Comparison of ENCODE assay signal across 8 cellular contexts in the genomic region with DNA sequence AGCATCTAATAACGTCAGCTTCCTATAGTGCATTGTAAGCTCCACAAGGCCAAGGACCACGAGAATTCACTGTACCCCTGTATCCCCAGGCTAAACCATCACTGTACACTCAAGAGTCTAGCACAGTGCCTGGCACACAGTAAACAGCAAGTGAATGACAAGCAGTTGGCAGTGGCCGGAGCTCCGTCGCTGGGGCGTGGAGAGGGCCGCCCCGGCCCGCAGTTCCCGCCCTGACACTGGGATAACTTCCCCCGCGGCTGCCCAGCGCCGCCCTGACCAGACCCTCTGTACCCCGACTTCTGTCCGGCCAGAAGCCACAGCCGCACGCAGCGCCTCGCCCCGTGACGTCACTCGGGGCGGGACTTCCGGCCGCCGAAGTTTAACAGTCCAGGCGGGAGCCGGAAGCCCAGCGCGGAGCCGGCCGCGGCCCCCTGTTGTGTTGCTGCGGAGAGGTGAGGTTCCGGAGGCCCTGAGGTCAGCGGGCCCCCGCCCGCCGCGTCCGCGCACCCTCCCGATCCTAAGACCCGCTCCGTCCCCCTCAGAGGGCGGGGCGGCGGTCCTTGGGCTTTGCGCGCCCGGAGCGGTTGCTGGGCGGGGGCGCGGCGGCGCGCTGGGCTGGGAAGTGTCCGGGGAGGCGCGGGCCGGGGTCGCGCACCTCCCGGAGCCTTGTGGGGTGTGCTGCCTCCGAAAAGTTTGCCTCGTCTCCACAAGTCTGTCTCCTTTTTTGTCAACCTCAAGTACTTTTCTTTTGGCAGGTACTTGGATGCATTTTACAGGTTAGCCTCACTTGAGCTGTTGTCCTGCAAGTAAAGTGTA. TPM values are rescaled to one million over a fixed set of nuclear protein-coding genes. Genes with fewer than 3 reads are reported as not detected.
DNase-seq lines count a peak whose midpoint lies in the region; ATAC-seq and TF ChIP-seq lines count a peak whose summit lies in the region.

A gene with protein sequence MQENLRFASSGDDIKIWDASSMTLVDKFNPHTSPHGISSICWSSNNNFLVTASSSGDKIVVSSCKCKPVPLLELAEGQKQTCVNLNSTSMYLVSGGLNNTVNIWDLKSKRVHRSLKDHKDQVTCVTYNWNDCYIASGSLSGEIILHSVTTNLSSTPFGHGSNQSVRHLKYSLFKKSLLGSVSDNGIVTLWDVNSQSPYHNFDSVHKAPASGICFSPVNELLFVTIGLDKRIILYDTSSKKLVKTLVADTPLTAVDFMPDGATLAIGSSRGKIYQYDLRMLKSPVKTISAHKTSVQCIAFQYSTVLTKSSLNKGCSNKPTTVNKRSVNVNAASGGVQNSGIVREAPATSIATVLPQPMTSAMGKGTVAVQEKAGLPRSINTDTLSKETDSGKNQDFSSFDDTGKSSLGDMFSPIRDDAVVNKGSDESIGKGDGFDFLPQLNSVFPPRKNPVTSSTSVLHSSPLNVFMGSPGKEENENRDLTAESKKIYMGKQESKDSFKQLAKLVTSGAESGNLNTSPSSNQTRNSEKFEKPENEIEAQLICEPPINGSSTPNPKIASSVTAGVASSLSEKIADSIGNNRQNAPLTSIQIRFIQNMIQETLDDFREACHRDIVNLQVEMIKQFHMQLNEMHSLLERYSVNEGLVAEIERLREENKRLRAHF (plus strand): TSS at position 409 of the 816 bp plus-strand sequence. CDS start 2,503 bp downstream, outside the sequence.

- H3K9me3 Mint-ChIP-seq in natural killer cell treated with Interleukin-12 subunit alpha and Interleukin-12 subunit beta and Interleukin-15 and Interleukin-18, amount 100 ng/mL, for 72 hours = no peaks in the 10 kb centered on the region

- H3K9me3 ChIP-seq in DOHH2 (ENCODE audit: control insufficient read depth, insufficient read depth, low read length) = no peaks in the 10 kb centered on the region

- ATAC-seq in GM21723 (IDR thresholded peaks at IDR 0.05; ENCODE audit: unreplicated experiment) = peak; percentile 95
- ATAC-seq in natural killer cell treated with Interleukin-12 subunit alpha and Interleukin-12 subunit beta and Interleukin-15 and Interleukin-18, amount 100 ng/mL, for 72 hours = peak; percentile 96 to 97

- H3K27me3 ChIP-seq in DOHH2 (ENCODE audit: control insufficient read depth, low read length) = 0 out of 2 replicates have a peak, but pooled peaks cover 6% of the 10 kb centered on the region

- H3K9me2 ChIP-seq in DOHH2 (replicated peaks; ENCODE audit: control insufficient read depth, low read length) = no peaks in the 10 kb centered on the region

- H3K4me1 ChIP-seq in DOHH2 (ENCODE audit: control insufficient read depth, low read length) = peaks cover 44% of the 10 kb centered on the region

- H3K4me2 ChIP-seq in DOHH2 (ENCODE audit: low read length) = peak within 1 kb of the TSS; percentile 96

- H4K20me1 ChIP-seq in DOHH2 (ENCODE audit: control insufficient read depth, insufficient read depth, low read depth, low read length) = no peaks in the 10 kb centered on the region

- H3K79me2 ChIP-seq in DOHH2 (ENCODE audit: control insufficient read depth, low read length) = peaks cover 45% of the 10 kb centered on the region

- POLR2A ChIA-PET in RWPE1 (lab: Yijun Ruan, JAX; ENCODE audit: low non-redundant PET) = no interaction called here

- H3K4me1 Mint-ChIP-seq in natural killer cell treated with Interleukin-12 subunit alpha and Interleukin-12 subunit beta and Interleukin-15 and Interleukin-18, amount 100 ng/mL, for 72 hours (ENCODE audit: low read depth in 2 of 2) = peaks cover 34 to 41% of the 10 kb centered on the region in 2 donors

- CTCF ChIA-PET in RWPE1 (lab: Yijun Ruan, JAX) = interaction anchor here (0.6 kb wide), 2 partner anchors 328 to 1792 kb away, joined by 3 read pairs; no protein-coding TSS in a partner anchor

- H3K27ac Mint-ChIP-seq in natural killer cell treated with Interleukin-12 subunit alpha and Interleukin-12 subunit beta and Interleukin-15 and Interleukin-18, amount 100 ng/mL, for 72 hours = peak within 1 kb of the TSS; percentile 94 to 95

- peaks cover 4% of the 10 kb centered on the region for H3K36me3 Mint-ChIP-seq in natural killer cell treated with Interleukin-12 subunit alpha and Interleukin-12 subunit beta and Interleukin-15 and Interleukin-18, amount 100 ng/mL, for 72 hours

- H3K27me3 Mint-ChIP-seq in natural killer cell treated with Interleukin-12 subunit alpha and Interleukin-12 subunit beta and Interleukin-15 and Interleukin-18, amount 100 ng/mL, for 72 hours = peaks cover 0 to 2% of the 10 kb centered on the region in 2 donors

- no peaks in the 10 kb centered on the region for H3F3A ChIP-seq in DOHH2 (ENCODE audit: control insufficient read depth, insufficient read depth)

- peak; percentile 52 for DNase-seq in Jurkat, Clone E6-1 (ENCODE audit: low read depth, low spot score)
- DNase-seq in RWPE1 (ENCODE audit: low spot score) (peak; percentile 72), fibroblast of pulmonary artery (ENCODE audit: low read depth) (peak; percentile 75)
- peak; percentile 76 for DNase-seq in activated T-helper 9 cell treated with anti-CD3 and anti-CD28 coated beads, Interleukin-2, amount 50 U/mL, for 16 hours (ENCODE audit: low read depth)
- peak; percentile 91 for DNase-seq in natural killer cell treated with Interleukin-12 subunit alpha and Interleukin-12 subunit beta and Interleukin-15 and Interleukin-18, amount 100 ng/mL, for 72 hours (ENCODE audit: low spot score)
- peak; percentile 78 for DNase-seq in stimulated activated naive CD4-positive, alpha-beta T cell treated with Interleukin-2 at 50 U/mL for 16 hours (lab: John Stamatoyannopoulos, UW)

- H3K27ac ChIP-seq in DOHH2 (ENCODE audit: low read depth, low read length) = peak within 1 kb of the TSS; percentile 1; the same call in 1 of the 2 replicates
- peak within 1 kb of the TSS; percentile 82 for H3K27ac ChIP-seq in RWPE1

- peak within 1 kb of the TSS; percentile 98 for H3K4me3 Mint-ChIP-seq in natural killer cell treated with Interleukin-12 subunit alpha and Interleukin-12 subunit beta and Interleukin-15 and Interleukin-18, amount 100 ng/mL, for 72 hours

- peak within 1 kb of the TSS; percentile 87 for H3K4me3 ChIP-seq in DOHH2 (ENCODE audit: low read length)
- H3K4me3 ChIP-seq in Jurkat, Clone E6-1 (ENCODE audit: low read length) = peak within 1 kb of the TSS; percentile 61
- H3K4me3 ChIP-seq in fibroblast of pulmonary artery (replicated peaks; ENCODE audit: low read depth, low read length) = peak within 1 kb of the TSS; percentile 87

- H3K36me3 ChIP-seq in DOHH2 (ENCODE audit: control insufficient read depth, low read length) = peaks cover 27% of the 10 kb centered on the region

- TF ChIP-seq CTCF in DOHH2 (IDR thresholded peaks at IDR 0.05; ENCODE audit: low read depth, low read length, poor library complexity, severe bottlenecking) (no peak), RWPE1 (conservative IDR thresholded peaks at IDR 0.05; ENCODE audit: low read depth) (no peak), fibroblast of pulmonary artery (IDR thresholded peaks at IDR 0.05; ENCODE audit: low read length, missing control alignments) (no peak)

RNA-seq across cellular contexts. Expression of the gene that starts here (rescaled TPM):
- 34.3 TPM for polyA plus RNA-seq in Jurkat, Clone E6-1 (2012; ENCODE audit: insufficient read depth, insufficient read length)
- total RNA-seq in natural killer cell treated with Interleukin-12 subunit alpha and Interleukin-12 subunit beta and Interleukin-15 and Interleukin-18, amount 100 ng/mL, for 72 hours = 10 to 100 TPM; 31.9 to 35.6 TPM

Comparison
In these comparisons a context has a peak if more than half of its experiments do, and no peak if none do; other contexts are left out.
1. Peak in every context shown above with its lines: DNase-seq, ATAC-seq, H3K4me3 ChIP-seq and H3K27ac ChIP-seq.